In genomic region chr18:63025251-63025710, GRCh38 we compare ENCODE assay signal across 9 cellular contexts.
DNase-seq lines count a peak whose midpoint lies in the region; FAIRE-seq and TF ChIP-seq lines count a peak whose summit lies in the region.
"Had no signal": no experiment of that assay in that cellular context is flagged by ENCODE, and none has a peak within 500 bp of the region (broad histone marks: within the 10 kb centered on the region; RNA-seq: fewer than 3 reads in every experiment).

No MANE protein-coding gene starts in this region.

- H3K4me3 ChIP-seq in PC-9 (no peak overlapping the region), cardiac muscle cell (no peak overlapping the region), tibial nerve (no peak overlapping the region)

- 49 to 64% methylated on average over 9 of the region's 9 CpGs for WGBS in tibial nerve, 2 donors

- no peaks in the 10 kb centered on the region for H3F3A ChIP-seq in PC-9 (ENCODE audit: insufficient read depth, low read depth)

- FAIRE-seq in urothelium cell line (lab: Jason Lieb, UNC): no peak
- FAIRE-seq: HTR-8/SVneo had no signal

- TF ChIP-seq POLR2A in tibial nerve (IDR thresholded peaks at IDR 0.05): no peak

- H3K27ac ChIP-seq in PC-9 (no peak overlapping the region), cardiac muscle cell (no peak overlapping the region), tibial nerve (no peak overlapping the region)

- no peaks in the 10 kb centered on the region for H3K79me2 ChIP-seq in PC-9 (ENCODE audit: low read depth)

- POLR2A ChIA-PET in PC-9 (lab: Charles Lee; ENCODE audit: unreplicated experiment): no interaction called here

- TF ChIP-seq CTCF in PC-9 (conservative IDR thresholded peaks at IDR 0.05): peak; percentile 52
- TF ChIP-seq CTCF in cardiac muscle cell (IDR thresholded peaks at IDR 0.05; ENCODE audit: low read depth, low read length): peak; percentile 38
- TF ChIP-seq CTCF in tibial nerve (IDR thresholded peaks at IDR 0.05): peak in 3 of 5 experiments; percentile 16 to 35 (median 21)

- no TSS peak for BruUV-seq in PC-9 (replicated peaks; lab: Mats Ljungman, UMichigan)

- DNase-seq in NCI-H82 (lab: John Stamatoyannopoulos, UW) (peak; percentile 41), NCI-H82 treated with DMSO at 0.1 percent for 48 hours (lab: John Stamatoyannopoulos, UW; ENCODE audit: unreplicated experiment) (no peak), PC-9 (peak in 1 of 2 experiments; percentile 10), cardiac muscle cell (ENCODE audit: low read depth in 1 of 2, low spot score in 1 of 2) (peak; percentile 14 to 56), tibial nerve (ENCODE audit: low spot score in 2 of 2) (no peak), urothelium cell line (ENCODE audit: low spot score) (no peak)
- no peak for DNase-seq in activated CD4-positive, alpha-beta T cell treated with anti-CD3 and anti-CD28 coated beads for 4 hours
- no peak for DNase-seq in stimulated activated naive CD4-positive, alpha-beta T cell (lab: John Stamatoyannopoulos, UW)

- intact Hi-C loops in PC-9 (cut with micrococcal nuclease; ENCODE audit: unreplicated experiment): loop anchor here (2.0 kb wide), 1 partner anchor 298 kb away; no protein-coding TSS in a partner anchor

- H3K36me3 ChIP-seq in PC-9 (ENCODE audit: low read depth) (no peaks in the 10 kb centered on the region), cardiac muscle cell (no peaks in the 10 kb centered on the region), tibial nerve (no peaks in the 10 kb centered on the region)

- no peaks in the 10 kb centered on the region for H3K4me1 ChIP-seq in PC-9 (replicated peaks; ENCODE audit: insufficient read depth)
- H3K4me1 ChIP-seq in cardiac muscle cell (ENCODE audit: low read depth): no peaks in the 10 kb centered on the region
- no peaks in the 10 kb centered on the region for H3K4me1 ChIP-seq in tibial nerve

- H4K20me1 ChIP-seq in PC-9 (ENCODE audit: insufficient read depth): no peaks in the 10 kb centered on the region

- H3K4me2 ChIP-seq in PC-9: no peak overlapping the region

- H3K9me2 ChIP-seq in PC-9 (ENCODE audit: insufficient read depth): no peaks in the 10 kb centered on the region

- H3K27me3 ChIP-seq in PC-9 (ENCODE audit: insufficient read depth, low read depth) (no peaks in the 10 kb centered on the region), cardiac muscle cell (no peaks in the 10 kb centered on the region), tibial nerve (no peaks in the 10 kb centered on the region)

- CTCF ChIA-PET in PC-9 (lab: Charles Lee): interaction anchor here (0.6 kb wide), 1 partner anchor 8 kb away, joined by 12 read pairs; no protein-coding TSS in a partner anchor

- H3K9me3 ChIP-seq in PC-9 (ENCODE audit: insufficient read depth, low read depth) (no peaks in the 10 kb centered on the region), cardiac muscle cell (ENCODE audit: low read depth) (no peaks in the 10 kb centered on the region), tibial nerve (no peaks in the 10 kb centered on the region)

- no peak for TF ChIP-seq EP300 in tibial nerve (IDR thresholded peaks at IDR 0.05)

- H2AFZ ChIP-seq in PC-9: no peak overlapping the region

Comparison
In these comparisons a context has a peak if more than half of its experiments do, and no peak if none do; other contexts are left out.
1. DNase-seq: peak in NCI-H82 (single experiment) and cardiac muscle cell (2 of 2); none in NCI-H82 treated with DMSO at 0.1 percent for 48 hours (single experiment), tibial nerve (0 of 2), activated CD4-positive, alpha-beta T cell treated with anti-CD3 and anti-CD28 coated beads for 4 hours (0 of 2), urothelium cell line (single experiment) and stimulated activated naive CD4-positive, alpha-beta T cell (0 of 6).
2. Peak in every context shown above with its lines, with median percentiles within 50 percentile points of each other: CTCF ChIP-seq.